Comparison of ENCODE assay signal across 20 cellular contexts in genomic region chr19:50793558-50794065, GRCh38. TPM values are rescaled to one million over a fixed set of nuclear protein-coding genes. Genes with fewer than 3 reads are reported as not detected.
DNase-seq lines count a peak whose midpoint lies in the region; ATAC-seq and TF ChIP-seq lines count a peak whose summit lies in the region.
"Had no signal": no experiment of that assay in that cellular context is flagged by ENCODE, and none has a peak within 500 bp of the region (broad histone marks: within the 10 kb centered on the region; RNA-seq: fewer than 3 reads in every experiment).

No MANE protein-coding gene starts in this region.

- CTCF ChIA-PET in HEK293 (lab: Yijun Ruan, JAX), result interaction anchor here (0.7 to 9.4 kb wide), 4 partner anchors 37 to 131 kb away, joined by 4 to 79 read pairs (median 5); no protein-coding TSS in a partner anchor

- peaks cover 52% of the 10 kb centered on the region for H4K20me1 ChIP-seq in BLaER1

- H3K9ac ChIP-seq in BLaER1, result no peak overlapping the region

- TF ChIP-seq CTCF in HEK293 (tag by site-specific recombination; IDR thresholded peaks at IDR 0.05), result no peak

- DNase-seq in DMS53 (lab: John Stamatoyannopoulos, UW) (peak; percentile 40), DMS53 treated with DMSO at 0.1 percent for 48 hours (lab: John Stamatoyannopoulos, UW; ENCODE audit: unreplicated experiment) (no peak), KBM-7 (no peak)
- DNase-seq in activated naive CD8-positive, alpha-beta T cell treated with anti-CD3 and anti-CD28 coated beads for 36 hours, result no peak
- DNase-seq in effector memory CD4-positive, alpha-beta T cell, result no peak
- DNase-seq: activated gamma-delta T cell; central memory CD4-positive, alpha-beta T cell; midbrain; NCI-H2227 treated with DMSO at 0.1 percent for 48 hours had no signal

- H3K27me3 Mint-ChIP-seq in activated naive CD8-positive, alpha-beta T cell treated with anti-CD3 and anti-CD28 coated beads for 36 hours, result peaks cover 4% of the 10 kb centered on the region

- H3K4me1 ChIP-seq in BLaER1, result peaks cover 48% of the 10 kb centered on the region
- H3K4me1 ChIP-seq in HEK293 (ENCODE audit: control insufficient read depth, insufficient read depth, low read length), result peaks cover 4% of the 10 kb centered on the region; the same call in 1 of the 2 replicates
- no peaks in the 10 kb centered on the region for H3K4me1 ChIP-seq in effector memory CD4-positive, alpha-beta T cell (ENCODE audit: control insufficient read depth, insufficient read depth, low read length, poor library complexity, severe bottlenecking)
- H3K4me1 ChIP-seq: esophagus muscularis mucosa had no signal

- POLR2A ChIA-PET in HEK293 (lab: Yijun Ruan, JAX), result interaction anchor here (1.1 to 7.9 kb wide), 6 partner anchors 9 to 223 kb away, joined by 3 to 85 read pairs (median 6); no protein-coding TSS in a partner anchor

- peaks cover 11% of the 10 kb centered on the region for H3K36me3 Mint-ChIP-seq in activated naive CD8-positive, alpha-beta T cell treated with anti-CD3 and anti-CD28 coated beads for 36 hours

- H3K4me2 ChIP-seq in BLaER1, result peak overlapping the region; percentile 80

- peak overlapping the region; percentile 70 for H3K27ac Mint-ChIP-seq in activated naive CD8-positive, alpha-beta T cell treated with anti-CD3 and anti-CD28 coated beads for 36 hours
- H3K27ac Mint-ChIP-seq: CD14-positive monocyte had no signal

- ATAC-seq in GM21526 (IDR thresholded peaks at IDR 0.05; ENCODE audit: low FRiP score, unreplicated experiment), result no peak
- ATAC-seq: Right ventricle myocardium inferior had no signal

- H3K9me3 Mint-ChIP-seq in activated naive CD8-positive, alpha-beta T cell treated with anti-CD3 and anti-CD28 coated beads for 36 hours, result no peaks in the 10 kb centered on the region
- H3K9me3 Mint-ChIP-seq: CD14-positive monocyte had no signal

- H3K27me3 ChIP-seq in BLaER1, result no peaks in the 10 kb centered on the region
- no peaks in the 10 kb centered on the region for H3K27me3 ChIP-seq in effector memory CD4-positive, alpha-beta T cell (replicated peaks; ENCODE audit: control insufficient read depth, insufficient read depth, low read length, poor library complexity, severe bottlenecking)
- H3K27me3 ChIP-seq: thyroid gland had no signal

- H3K4me1 Mint-ChIP-seq in activated naive CD8-positive, alpha-beta T cell treated with anti-CD3 and anti-CD28 coated beads for 36 hours, result peaks cover 7% of the 10 kb centered on the region

- H3K27ac ChIP-seq in BLaER1 (peak overlapping the region; percentile 22; the same call in 1 of the 2 replicates), HEK293 (ENCODE audit: extremely low read depth, low read depth, low read length) (no peak overlapping the region)
- H3K27ac ChIP-seq in effector memory CD4-positive, alpha-beta T cell (ENCODE audit: insufficient read depth, low read length, poor library complexity, severe bottlenecking), result no peak overlapping the region
- H3K27ac ChIP-seq: esophagus muscularis mucosa, thyroid gland had no signal

- H3K4me3 Mint-ChIP-seq in activated naive CD8-positive, alpha-beta T cell treated with anti-CD3 and anti-CD28 coated beads for 36 hours, result no peak overlapping the region
- H3K4me3 Mint-ChIP-seq: CD14-positive monocyte had no signal

- in situ Hi-C loops in KBM-7 (cut with MboI; ENCODE audit: low pct_unique_long_range_greater_than_20kb, low sequenced_read_pairs), result loop anchor here (25.0 kb wide), 1 partner anchor 431 kb away; the partner anchor contains the start of gene NAPSA

- H3K9me3 ChIP-seq in BLaER1 (no peaks in the 10 kb centered on the region), HEK293 (ENCODE audit: control insufficient read depth, insufficient read depth, low read depth, low read length) (no peaks in the 10 kb centered on the region)
- H3K9me3 ChIP-seq in effector memory CD4-positive, alpha-beta T cell (ENCODE audit: control insufficient read depth, low read length), result no peaks in the 10 kb centered on the region
- H3K9me3 ChIP-seq: esophagus muscularis mucosa, thyroid gland had no signal

- H3K36me3 ChIP-seq in BLaER1 (peaks cover 38% of the 10 kb centered on the region), HEK293 (ENCODE audit: control insufficient read depth in 2 of 2, insufficient read depth in 1 of 2, low read length in 2 of 2) (peaks cover 6 to 35% of the 10 kb centered on the region in 2 experiments; a peak in 2 of 3 replicates)
- peaks cover 13% of the 10 kb centered on the region for H3K36me3 ChIP-seq in effector memory CD4-positive, alpha-beta T cell (ENCODE audit: control insufficient read depth, insufficient read depth, low read length)

- H3K4me3 ChIP-seq in BLaER1 (no peak overlapping the region), HEK293 (ENCODE audit: low read depth, low read length) (no peak overlapping the region)
- no peak overlapping the region for H3K4me3 ChIP-seq in effector memory CD4-positive, alpha-beta T cell (ENCODE audit: insufficient read depth, low read depth, low read length, poor library complexity, severe bottlenecking)
- H3K4me3 ChIP-seq: esophagus muscularis mucosa, thyroid gland had no signal

TF ChIP-seq in HEK293, 187 proteins besides CTCF, POLR2A, EP300 and RAD21:
- no peak for TF ChIP-seq ZNF629 (tag by site-specific recombination; IDR thresholded peaks at IDR 0.05)
- peak; percentile 86 for TF ChIP-seq ZFP69B (tag by site-specific recombination; IDR thresholded peaks at IDR 0.05)
- TF ChIP-seq ZNF692 (tag by site-specific recombination; IDR thresholded peaks at IDR 0.05), result peak; percentile 90
- TF ChIP-seq ZNF175 (tag by site-specific recombination; IDR thresholded peaks at IDR 0.05), result 0 out of 2 replicates have a peak, but pooled peaks have one; percentile 12
- TF ChIP-seq ZNF600 (tag by site-specific recombination; IDR thresholded peaks at IDR 0.05), result peak; percentile 52; the same call in 1 of the 2 replicates
- TF ChIP-seq ZNF837 (tag by site-specific recombination; IDR thresholded peaks at IDR 0.05), result peak; percentile 32; the same call in 1 of the 2 replicates

RNA-seq across cellular contexts. Expression of gene ACP4, which starts 3.4 kb away (rescaled TPM):
- total RNA-seq in activated naive CD8-positive, alpha-beta T cell treated with anti-CD3 and anti-CD28 coated beads for 36 hours, result not detected
- total RNA-seq: A172; esophagus muscularis mucosa; H4; left colon; Right ventricle myocardium inferior; T-helper 2 cell treated with Interferon-gamma antibody and Interleukin-4, amounts not matched to agents 100 ng/mL and 5 ng/mL, for 36 hours; thyroid gland had no signal

RNA-seq across cellular contexts. Expression of gene GPR32, which starts 23.3 kb away (rescaled TPM):
- total RNA-seq in activated naive CD8-positive, alpha-beta T cell treated with anti-CD3 and anti-CD28 coated beads for 36 hours, result not detected
- total RNA-seq: A172; esophagus muscularis mucosa; H4; left colon; Right ventricle myocardium inferior; T-helper 2 cell treated with Interferon-gamma antibody and Interleukin-4, amounts not matched to agents 100 ng/mL and 5 ng/mL, for 36 hours; thyroid gland had no signal

RNA-seq across cellular contexts. Expression of gene KLK1, which starts 30.0 kb away (rescaled TPM):
- total RNA-seq in activated naive CD8-positive, alpha-beta T cell treated with anti-CD3 and anti-CD28 coated beads for 36 hours, result 1 to 10 TPM in 1 of 2 experiments, under 1 TPM in 1; 0.60 to 1.1 TPM
- total RNA-seq: A172, esophagus muscularis mucosa, H4 had no signal

RNA-seq across cellular contexts. Expression of gene KLK15, which starts 39.8 kb away (rescaled TPM):
- not detected for total RNA-seq in activated naive CD8-positive, alpha-beta T cell treated with anti-CD3 and anti-CD28 coated beads for 36 hours
- total RNA-seq: A172; esophagus muscularis mucosa; H4; Right ventricle myocardium inferior; T-helper 2 cell treated with Interferon-gamma antibody and Interleukin-4, amounts not matched to agents 100 ng/mL and 5 ng/mL, for 36 hours had no signal
